ENCODE assay signal across 9 cellular contexts in the genomic region with DNA sequence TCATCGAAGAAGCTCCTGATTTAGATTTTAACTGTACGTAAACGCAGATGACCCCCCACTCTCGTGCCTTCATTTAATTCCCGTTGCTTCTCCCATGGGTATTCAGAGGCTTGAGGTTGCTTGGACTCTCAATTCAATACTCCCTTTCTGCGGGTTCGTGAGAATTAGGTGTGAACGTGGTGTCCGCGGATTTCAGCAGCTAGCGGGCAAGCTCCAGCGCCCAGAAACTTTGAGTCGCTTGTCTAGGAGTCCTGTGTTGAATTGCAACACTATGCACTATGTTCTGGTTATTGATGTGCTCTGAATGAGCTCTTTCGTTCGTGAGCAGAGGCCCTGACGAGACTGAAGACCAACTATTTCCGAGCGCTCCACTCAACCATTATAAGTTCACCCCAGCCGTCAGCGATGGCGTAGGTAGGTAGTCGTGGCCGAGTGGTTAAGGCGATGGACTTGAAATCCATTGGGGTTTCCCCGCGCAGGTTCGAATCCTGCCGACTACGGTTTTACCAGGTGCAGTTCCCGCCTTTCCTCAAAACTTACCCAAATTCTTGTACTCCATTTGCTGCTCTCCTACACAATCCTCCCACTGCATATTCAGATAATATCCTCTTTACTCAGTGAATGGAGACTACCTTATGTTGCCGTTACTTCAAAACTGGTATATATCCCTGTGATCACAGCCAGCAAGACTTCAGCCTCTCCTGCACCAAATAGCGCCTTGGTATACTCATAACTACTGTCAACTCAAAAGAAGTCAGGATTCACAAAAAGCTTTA.
DNase-seq lines count a peak whose midpoint lies in the region; ATAC-seq, FAIRE-seq and TF ChIP-seq lines count a peak whose summit lies in the region.
"Had no signal": no experiment of that assay in that cellular context is flagged by ENCODE, and none has a peak within 500 bp of the region (broad histone marks: within the 10 kb centered on the region; RNA-seq: fewer than 3 reads in every experiment).

No MANE protein-coding gene starts in this region.

- TF ChIP-seq POLR2A in gastrocnemius medialis (IDR thresholded peaks at IDR 0.05), result no peak

- no peaks in the 10 kb centered on the region for H3K9me2 ChIP-seq in SK-N-SH

- no peak overlapping the region for H3K9ac ChIP-seq in SK-N-SH

- H3K4me1 ChIP-seq in SK-N-SH (ENCODE audit: control insufficient read depth in 1 of 2, insufficient read depth in 2 of 2, low read depth in 1 of 2, low read length in 1 of 2) (no peaks in the 10 kb centered on the region; a peak in 1 of 4 replicates), right atrium auricular region (peaks cover 0 to 4% of the 10 kb centered on the region in 2 donors), gastrocnemius medialis (no peaks in the 10 kb centered on the region)

- DNase-seq in SK-N-SH (no peak), fibroblast of the aortic adventitia (ENCODE audit: low read depth) (peak; percentile 51), right atrium auricular region (ENCODE audit: low spot score) (no peak), gastrocnemius medialis (no peak)
- peak; percentile 51 to 53 for DNase-seq in stimulated activated CD8-positive, alpha-beta memory T cell treated with anti-CD3 and anti-CD28 coated beads, Interleukin-7, amount 100 ng/mL, for 48 hours (ENCODE audit: extremely low read depth in 1 of 2, low read depth in 1 of 2)

- peak; percentile 74 for ATAC-seq in GM21529 (IDR thresholded peaks at IDR 0.05; ENCODE audit: unreplicated experiment)
- no peak for ATAC-seq in HG03520 (IDR thresholded peaks at IDR 0.05; ENCODE audit: unreplicated experiment)
- ATAC-seq in gastrocnemius medialis, result no peak

- H3K9me3 ChIP-seq in SK-N-SH (no peaks in the 10 kb centered on the region), right atrium auricular region (peaks cover 0 to 5% of the 10 kb centered on the region in 2 donors), gastrocnemius medialis (no peaks in the 10 kb centered on the region)

- peak overlapping the region; percentile 65; the same call in 1 of the 2 replicates for H2AFZ ChIP-seq in SK-N-SH (ENCODE audit: low read depth)

- no peaks in the 10 kb centered on the region for H3K36me3 ChIP-seq in SK-N-SH (replicated peaks in 1 of 2; ENCODE audit: control insufficient read depth in 1 of 2, insufficient read depth in 2 of 2, low read length in 1 of 2)
- H3K36me3 ChIP-seq in right atrium auricular region, result no peaks in the 10 kb centered on the region
- H3K36me3 ChIP-seq in gastrocnemius medialis, result no peaks in the 10 kb centered on the region

- FAIRE-seq in A204.1 (lab: Jason Lieb, UNC), result peak; percentile 98
- FAIRE-seq: islet of Langerhans had no signal

- H3K27me3 ChIP-seq in SK-N-SH (ENCODE audit: insufficient read depth) (peaks cover 57% of the 10 kb centered on the region; the same call in 1 of the 2 replicates), right atrium auricular region (peaks cover 11 to 24% of the 10 kb centered on the region in 2 donors), gastrocnemius medialis (peaks cover 65 to 86% (median 70%) of the 10 kb centered on the region in 3 donors)

- H3F3A ChIP-seq in SK-N-SH (replicated peaks; ENCODE audit: insufficient read depth), result no peaks in the 10 kb centered on the region

- no peaks in the 10 kb centered on the region for H4K20me1 ChIP-seq in SK-N-SH (ENCODE audit: insufficient read depth)

- in situ Hi-C loops in gastrocnemius medialis (cut with MboI; ENCODE audit: low sequenced_read_pairs in 4 of 4), result no loop called here

- TF ChIP-seq CTCF in SK-N-SH (IDR thresholded peaks at IDR 0.05) (no peak), fibroblast of the aortic adventitia (IDR thresholded peaks at IDR 0.05; ENCODE audit: insufficient read depth, low read length) (no peak), right atrium auricular region (IDR thresholded peaks at IDR 0.05) (no peak), gastrocnemius medialis (IDR thresholded peaks at IDR 0.05 in 4 of 5, conservative IDR thresholded peaks at IDR 0.05 in 1 of 5) (no peak)

- H3K4me3 ChIP-seq in SK-N-SH (ENCODE audit: low read depth in 2 of 2, low read length in 1 of 2) (peak overlapping the region; percentile 42 to 44; a peak in 3 of 4 replicates), fibroblast of the aortic adventitia (ENCODE audit: low read depth, low read length) (peak overlapping the region; percentile 49), right atrium auricular region (peak overlapping the region in 1 of 2 donors; percentile 5), gastrocnemius medialis (peak overlapping the region in 2 of 4 donors; percentile 12 to 40)

- no peak for TF ChIP-seq RAD21 in SK-N-SH (IDR thresholded peaks at IDR 0.05; ENCODE audit: low read length)

- H3K27ac ChIP-seq in SK-N-SH (ENCODE audit: low read depth in 2 of 2, low read length in 1 of 2) (no peak overlapping the region), right atrium auricular region (no peak overlapping the region), gastrocnemius medialis (no peak overlapping the region)

- no peak for TF ChIP-seq EP300 in SK-N-SH (IDR thresholded peaks at IDR 0.05; ENCODE audit: borderline replicate concordance in 1 of 2, low read depth in 1 of 2, low read length in 1 of 2)

- POLR2A ChIA-PET in SK-N-SH (lab: Yijun Ruan, JAX), result no interaction called here

- CTCF ChIA-PET in SK-N-SH (lab: Yijun Ruan, JAX), result no interaction called here

- WGBS in SK-N-SH (ENCODE audit: low lambda C conversion rate), result 2% methylated on average over 25 of the region's 32 CpGs

- intact Hi-C loops in gastrocnemius medialis (cut with DNase I; ENCODE audit: low total_unique reads), result no loop called here

- H3K79me2 ChIP-seq in SK-N-SH (ENCODE audit: insufficient read depth), result no peaks in the 10 kb centered on the region

- peak overlapping the region; percentile 53 for H3K4me2 ChIP-seq in SK-N-SH

TF ChIP-seq in SK-N-SH, 30 proteins besides CTCF, POLR2A, EP300 and RAD21 (continues in another document):
- TF ChIP-seq GATA2 (CRISPR knock-in tag; IDR thresholded peaks at IDR 0.05) (no peak), NFIC (IDR thresholded peaks at IDR 0.05; ENCODE audit: borderline replicate concordance) (no peak), EZH2phosphoT487 (IDR thresholded peaks at IDR 0.05; ENCODE audit: borderline replicate concordance, low read depth) (no peak), NRF1 (IDR thresholded peaks at IDR 0.05; ENCODE audit: low read depth, low read length) (no peak), ELF1 (IDR thresholded peaks at IDR 0.05) (no peak), RCOR1 (IDR thresholded peaks at IDR 0.05; ENCODE audit: low read length) (no peak), MEF2A (IDR thresholded peaks at IDR 0.05; ENCODE audit: borderline replicate concordance, low read depth) (no peak), FOXM1 (IDR thresholded peaks at IDR 0.05; ENCODE audit: low read depth) (no peak), GABPA (IDR thresholded peaks at IDR 0.05; ENCODE audit: low read depth) (no peak), SIN3A (IDR thresholded peaks at IDR 0.05; ENCODE audit: borderline replicate concordance, low read depth, low read length) (no peak), RFX5 (IDR thresholded peaks at IDR 0.05; ENCODE audit: low read length) (no peak), TEAD4 (IDR thresholded peaks at IDR 0.05; ENCODE audit: borderline replicate concordance, insufficient read depth) (peak; percentile 36; the same call in 1 of the 2 replicates), CHD2 (IDR thresholded peaks at IDR 0.05; ENCODE audit: low read length, partially characterized antibody) (no peak), RXRA (IDR thresholded peaks at IDR 0.05; ENCODE audit: borderline replicate concordance, low read depth) (no peak), YY1 (IDR thresholded peaks at IDR 0.05; ENCODE audit: low read depth) (peak; percentile 29; the same call in 1 of the 2 replicates)
- TF ChIP-seq, protein P1, sequence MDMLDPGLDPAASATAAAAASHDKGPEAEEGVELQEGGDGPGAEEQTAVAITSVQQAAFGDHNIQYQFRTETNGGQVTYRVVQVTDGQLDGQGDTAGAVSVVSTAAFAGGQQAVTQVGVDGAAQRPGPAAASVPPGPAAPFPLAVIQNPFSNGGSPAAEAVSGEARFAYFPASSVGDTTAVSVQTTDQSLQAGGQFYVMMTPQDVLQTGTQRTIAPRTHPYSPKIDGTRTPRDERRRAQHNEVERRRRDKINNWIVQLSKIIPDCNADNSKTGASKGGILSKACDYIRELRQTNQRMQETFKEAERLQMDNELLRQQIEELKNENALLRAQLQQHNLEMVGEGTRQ (IDR thresholded peaks at IDR 0.05; ENCODE audit: borderline replicate concordance, low read depth, low read length), result no peak
- TF ChIP-seq, protein P2, sequence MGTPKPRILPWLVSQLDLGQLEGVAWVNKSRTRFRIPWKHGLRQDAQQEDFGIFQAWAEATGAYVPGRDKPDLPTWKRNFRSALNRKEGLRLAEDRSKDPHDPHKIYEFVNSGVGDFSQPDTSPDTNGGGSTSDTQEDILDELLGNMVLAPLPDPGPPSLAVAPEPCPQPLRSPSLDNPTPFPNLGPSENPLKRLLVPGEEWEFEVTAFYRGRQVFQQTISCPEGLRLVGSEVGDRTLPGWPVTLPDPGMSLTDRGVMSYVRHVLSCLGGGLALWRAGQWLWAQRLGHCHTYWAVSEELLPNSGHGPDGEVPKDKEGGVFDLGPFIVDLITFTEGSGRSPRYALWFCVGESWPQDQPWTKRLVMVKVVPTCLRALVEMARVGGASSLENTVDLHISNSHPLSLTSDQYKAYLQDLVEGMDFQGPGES (IDR thresholded peaks at IDR 0.05; ENCODE audit: low read depth, low read length), result no peak
- TF ChIP-seq, protein P3, sequence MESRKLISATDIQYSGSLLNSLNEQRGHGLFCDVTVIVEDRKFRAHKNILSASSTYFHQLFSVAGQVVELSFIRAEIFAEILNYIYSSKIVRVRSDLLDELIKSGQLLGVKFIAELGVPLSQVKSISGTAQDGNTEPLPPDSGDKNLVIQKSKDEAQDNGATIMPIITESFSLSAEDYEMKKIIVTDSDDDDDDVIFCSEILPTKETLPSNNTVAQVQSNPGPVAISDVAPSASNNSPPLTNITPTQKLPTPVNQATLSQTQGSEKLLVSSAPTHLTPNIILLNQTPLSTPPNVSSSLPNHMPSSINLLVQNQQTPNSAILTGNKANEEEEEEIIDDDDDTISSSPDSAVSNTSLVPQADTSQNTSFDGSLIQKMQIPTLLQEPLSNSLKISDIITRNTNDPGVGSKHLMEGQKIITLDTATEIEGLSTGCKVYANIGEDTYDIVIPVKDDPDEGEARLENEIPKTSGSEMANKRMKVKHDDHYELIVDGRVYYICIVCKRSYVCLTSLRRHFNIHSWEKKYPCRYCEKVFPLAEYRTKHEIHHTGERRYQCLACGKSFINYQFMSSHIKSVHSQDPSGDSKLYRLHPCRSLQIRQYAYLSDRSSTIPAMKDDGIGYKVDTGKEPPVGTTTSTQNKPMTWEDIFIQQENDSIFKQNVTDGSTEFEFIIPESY (IDR thresholded peaks at IDR 0.05; ENCODE audit: borderline replicate concordance, low read depth), result no peak
- TF ChIP-seq, protein P4, sequence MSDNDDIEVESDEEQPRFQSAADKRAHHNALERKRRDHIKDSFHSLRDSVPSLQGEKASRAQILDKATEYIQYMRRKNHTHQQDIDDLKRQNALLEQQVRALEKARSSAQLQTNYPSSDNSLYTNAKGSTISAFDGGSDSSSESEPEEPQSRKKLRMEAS (IDR thresholded peaks at IDR 0.05; ENCODE audit: low read depth), result no peak; the same call in 1 of the 2 replicates

Comparison
In these comparisons a context has a peak if more than half of its experiments do, and no peak if none do; other contexts are left out.
1. DNase-seq: peak in fibroblast of the aortic adventitia (single experiment) and stimulated activated CD8-positive, alpha-beta memory T cell treated with anti-CD3 and anti-CD28 coated beads, Interleukin-7, amount 100 ng/mL, for 48 hours (2 of 2); none in SK-N-SH (single experiment), right atrium auricular region (single experiment) and gastrocnemius medialis (0 of 2).